In the genomic region with DNA sequence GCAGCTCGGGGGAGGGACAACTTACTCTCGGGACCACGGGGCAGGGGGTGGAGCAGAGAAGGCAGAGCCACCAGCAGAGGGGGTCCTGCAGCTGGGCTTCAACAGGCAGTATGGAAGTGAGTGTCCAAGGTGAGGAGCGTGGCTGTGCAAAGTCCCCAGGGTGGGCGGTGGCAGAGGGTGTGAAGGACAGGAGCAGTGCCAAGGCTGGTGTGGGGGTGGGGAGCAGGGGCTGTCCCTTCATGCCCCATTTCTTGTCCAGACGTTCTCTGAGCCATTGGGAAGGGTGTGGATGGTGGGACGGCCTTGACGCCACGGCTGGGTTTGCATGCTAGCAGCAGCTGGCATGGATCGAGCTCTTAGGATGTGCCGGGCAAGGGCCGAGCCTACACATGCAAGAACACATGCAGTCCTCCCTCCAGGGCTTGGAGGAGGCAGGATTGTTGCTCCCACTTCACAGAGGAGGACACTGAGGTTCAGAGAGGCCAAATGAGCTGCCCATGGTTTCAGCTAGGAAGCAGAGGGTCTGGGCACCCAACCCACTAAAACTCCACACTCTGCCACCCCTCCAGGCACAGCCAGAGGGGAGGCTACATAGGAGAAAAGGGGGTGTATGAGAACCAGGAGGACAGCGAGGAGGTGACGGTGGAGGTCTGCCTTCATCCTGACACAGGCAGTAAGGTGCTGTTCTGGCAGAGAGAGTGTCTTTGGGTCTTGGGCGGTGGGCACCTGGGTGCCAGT, we compare ENCODE assay signal across 13 cellular contexts.
DNase-seq lines count a peak whose midpoint lies in the region; ATAC-seq and TF ChIP-seq lines count a peak whose summit lies in the region.
"Had no signal": no experiment of that assay in that cellular context is flagged by ENCODE, and none has a peak within 500 bp of the region (broad histone marks: within the 10 kb centered on the region; RNA-seq: fewer than 3 reads in every experiment).

No MANE protein-coding gene starts in this region.

- H3K4me1 ChIP-seq in hepatocyte (ENCODE audit: insufficient read depth) (no peaks in the 10 kb centered on the region), upper lobe of right lung (no peaks in the 10 kb centered on the region), mammary epithelial cell (ENCODE audit: insufficient read depth, low read length) (no peaks in the 10 kb centered on the region)

- TF ChIP-seq CTCF in RWPE1 (conservative IDR thresholded peaks at IDR 0.05; ENCODE audit: low read depth) (no peak), hepatocyte (IDR thresholded peaks at IDR 0.05; ENCODE audit: poor library complexity) (peak; percentile 5), upper lobe of right lung (IDR thresholded peaks at IDR 0.05) (no peak), mammary epithelial cell (conservative IDR thresholded peaks at IDR 0.05 in 1 of 2, IDR thresholded peaks at IDR 0.05 in 1 of 2; ENCODE audit: extremely low read depth in 1 of 2, insufficient read depth in 1 of 2, low read depth in 1 of 2, low read length in 2 of 2) (no peak)

- H4K20me1 ChIP-seq in hepatocyte (ENCODE audit: insufficient read depth, poor library complexity, severe bottlenecking) (no peaks in the 10 kb centered on the region), mammary epithelial cell (ENCODE audit: insufficient read depth, low read length) (no peaks in the 10 kb centered on the region)

- in situ Hi-C loops in mammary epithelial cell (cut with MboI; ENCODE audit: low sequenced_read_pairs in 2 of 2), result no loop called here

- POLR2A ChIA-PET in RWPE1 (lab: Yijun Ruan, JAX; ENCODE audit: low non-redundant PET), result no interaction called here

- dilution Hi-C loops in mammary epithelial cell (cut with HindIII; ENCODE audit: low sequenced_read_pairs), result no loop called here

- intact Hi-C loops in Right ventricle myocardium superior (cut with DNase I), result no loop called here
- intact Hi-C loops in cardiac septum (cut with DNase I), result no loop called here
- intact Hi-C loops in upper lobe of right lung (cut with DNase I), result no loop called here
- intact Hi-C loops in mammary epithelial cell (cut with micrococcal nuclease), result no loop called here

- ATAC-seq in Right ventricle myocardium superior (ENCODE audit: poor library complexity) (no peak), upper lobe of right lung (no peak), GM21390 (IDR thresholded peaks at IDR 0.05; ENCODE audit: unreplicated experiment) (no peak)
- ATAC-seq: activated T-cell treated with anti-CD3 and anti-CD28 coated beads, Interleukin-2, amount 50 U/mL, for 72 hours had no signal

- 68% methylated on average over 12 of the region's 15 CpGs for WGBS in hepatocyte (ENCODE audit: low lambda C conversion rate, missing lambda C conversion rate)
- WGBS in mammary epithelial cell (ENCODE audit: low coverage, missing lambda C conversion rate), result 33% methylated on average over 7 of the region's 15 CpGs

- H3K79me2 ChIP-seq in hepatocyte (no peaks in the 10 kb centered on the region), mammary epithelial cell (ENCODE audit: insufficient read depth, low read length) (no peaks in the 10 kb centered on the region)

- DNase-seq in Right ventricle myocardium superior, result peak; percentile 36
- no peak for DNase-seq in cardiac septum (ENCODE audit: low spot score)
- DNase-seq in RWPE1 (ENCODE audit: low spot score), result no peak
- no peak for DNase-seq in hepatocyte (ENCODE audit: low spot score)
- peak; percentile 61 for DNase-seq in upper lobe of right lung
- no peak for DNase-seq in NCI-H1417 (lab: John Stamatoyannopoulos, UW)
- no peak for DNase-seq in mammary epithelial cell
- DNase-seq: activated CD4-positive, CD25-positive, alpha-beta regulatory T cell; activated T-cell treated with anti-CD3 and anti-CD28 coated beads, Interleukin-2, amount 50 U/mL, for 72 hours; NCI-H2029 treated with DMSO at 0.1 percent for 48 hours; NK-92 treated with Interleukin-12 subunit alpha and Interleukin-12 subunit beta, amount 100 ng/mL, for 24 hours; stimulated activated naive CD4-positive, alpha-beta T cell treated with Interleukin-2 at 50 U/mL for 16 hours had no signal

- BruUV-seq in mammary epithelial cell (replicated peaks; lab: Mats Ljungman, UMichigan), result no TSS peak

- H3K4me2 ChIP-seq in hepatocyte (no peak overlapping the region), mammary epithelial cell (ENCODE audit: insufficient read depth, low read depth, low read length) (no peak overlapping the region)

- H3K9me2 ChIP-seq in hepatocyte (replicated peaks; ENCODE audit: insufficient read depth), result no peaks in the 10 kb centered on the region

- H2AFZ ChIP-seq in hepatocyte (no peak overlapping the region), mammary epithelial cell (ENCODE audit: low read depth, low read length) (no peak overlapping the region)

- H3K9me3 ChIP-seq in hepatocyte (ENCODE audit: low read depth) (no peaks in the 10 kb centered on the region), upper lobe of right lung (no peaks in the 10 kb centered on the region), mammary epithelial cell (replicated peaks; ENCODE audit: insufficient read depth, low read length) (no peaks in the 10 kb centered on the region)

- H3K27ac ChIP-seq in RWPE1 (peak overlapping the region; percentile 32), hepatocyte (no peak overlapping the region), upper lobe of right lung (no peak overlapping the region), mammary epithelial cell (ENCODE audit: insufficient read depth, low read depth, low read length) (no peak overlapping the region)

- H3K4me3 ChIP-seq in hepatocyte (no peak overlapping the region), upper lobe of right lung (no peak overlapping the region), mammary epithelial cell (replicated peaks in 1 of 3; ENCODE audit: insufficient read depth in 1 of 3, low read depth in 2 of 3, low read length in 3 of 3) (no peak overlapping the region)

- no peaks in the 10 kb centered on the region for H3K36me3 ChIP-seq in hepatocyte (replicated peaks; ENCODE audit: insufficient read depth, low read depth)
- no peaks in the 10 kb centered on the region for H3K36me3 ChIP-seq in upper lobe of right lung
- no peaks in the 10 kb centered on the region for H3K36me3 ChIP-seq in mammary epithelial cell (ENCODE audit: insufficient read depth, low read length)

- CTCF ChIA-PET in RWPE1 (lab: Yijun Ruan, JAX) (no interaction called here), mammary epithelial cell (lab: Charles Lee; ENCODE audit: low non-redundant PET) (no interaction called here)

- no peaks in the 10 kb centered on the region for H3K27me3 ChIP-seq in hepatocyte
- no peaks in the 10 kb centered on the region for H3K27me3 ChIP-seq in upper lobe of right lung
- H3K27me3 ChIP-seq in mammary epithelial cell (ENCODE audit: insufficient read depth, low read length), result no peaks in the 10 kb centered on the region

- no peak overlapping the region for H3K9ac ChIP-seq in mammary epithelial cell (ENCODE audit: insufficient read depth, low read length)

Comparison
In these comparisons a context has a peak if more than half of its experiments do, and no peak if none do; other contexts are left out.
1. DNase-seq: peak in Right ventricle myocardium superior (single experiment) and upper lobe of right lung (single experiment); none in cardiac septum (single experiment), RWPE1 (single experiment), hepatocyte (single experiment), NCI-H1417 (0 of 3) and mammary epithelial cell (single experiment).